Comparison of ENCODE assay signal across 39 cellular contexts in the genomic region with DNA sequence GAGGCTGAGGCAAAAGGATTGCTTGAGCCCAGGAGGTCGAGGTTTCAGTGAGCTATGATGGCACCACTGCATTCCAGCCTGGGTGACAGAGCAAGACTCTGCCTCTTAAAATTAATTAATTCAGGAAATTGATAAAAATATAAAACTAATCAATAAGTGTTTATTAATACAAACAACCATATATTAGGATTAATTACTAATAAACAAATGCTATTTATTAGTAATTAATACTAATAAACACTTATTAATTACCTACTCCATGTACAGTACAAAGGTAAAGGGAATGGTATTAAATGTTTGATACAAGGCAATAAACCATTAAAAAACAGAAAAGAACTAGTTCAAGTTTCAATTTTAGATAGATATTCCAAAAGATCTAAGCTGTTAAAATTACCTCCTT.
"Had no signal": no experiment of that assay in that cellular context is flagged by ENCODE, and none has a peak within 500 bp of the region (broad histone marks: within the 10 kb centered on the region; RNA-seq: fewer than 3 reads in every experiment).

No MANE protein-coding gene starts in this region.

- H3K9me3 Mint-ChIP-seq: activated naive CD4-positive, alpha-beta T cell treated with anti-CD3 and anti-CD28 coated beads for 36 hours; activated naive CD4-positive, alpha-beta T cell treated with anti-CD3 and anti-CD28 coated beads, Interleukin-2, amount 10 ng/mL, durations not matched to agents 7 days and 5 days; activated naive CD4-positive, alpha-beta T cell treated with anti-CD3 and anti-CD28 coated beads, Interleukin-2, amount 50 U/mL, for 24 hours; activated naive CD4-positive, alpha-beta T cell treated with anti-CD3 and anti-CD28 coated beads, Interleukin-2, amount 50 U/mL, for 72 hours; activated naive CD8-positive, alpha-beta T cell treated with anti-CD3 and anti-CD28 coated beads for 36 hours; activated naive CD8-positive, alpha-beta T cell treated with anti-CD3 and anti-CD28 coated beads, Interleukin-2, amount 10 ng/mL, durations not matched to agents 7 days and 5 days; activated naive CD8-positive, alpha-beta T cell treated with anti-CD3 and anti-CD28 coated beads, Interleukin-2, amount 50 U/mL, for 24 hours; activated T-cell treated with anti-CD3 and anti-CD28 coated beads, Interleukin-2, amount 50 U/mL, for 24 hours; activated T-cell treated with anti-CD3 and anti-CD28 coated beads, Interleukin-2, amount 50 U/mL, for 4 hours; activated T-cell treated with anti-CD3 and anti-CD28 coated beads, Interleukin-2, amount 50 U/mL, for 72 hours; activated T-helper 1 cell treated with anti-CD3 and anti-CD28 coated beads, Interleukin-12 subunit alpha, Interleukin-12 subunit beta, Interleukin-2, Interleukin-4 antibody, amounts not matched to agents 30 ng/mL and 10 ng/mL and 1 ng/mL, durations not matched to agents 14 hours and 24 hours and 36 hours; activated T-helper 17 cell treated with anti-CD3 and anti-CD28 coated beads, Interleukin-2, amount 50 U/mL, for 72 hours; brain; central memory CD8-positive, alpha-beta T cell had no signal

- H3K27me3 ChIP-seq: adrenal gland, ascending aorta, body of pancreas, brain microvascular endothelial cell, breast epithelium, cardiac muscle cell had no signal

- ATAC-seq: activated naive CD4-positive, alpha-beta T cell treated with anti-CD3 and anti-CD28 coated beads, Interleukin-2, amount 50 U/mL, for 72 hours; activated naive CD8-positive, alpha-beta T cell treated with anti-CD3 and anti-CD28 coated beads, Interleukin-2, amount 50 U/mL, for 24 hours; activated T-cell treated with anti-CD3 and anti-CD28 coated beads, Interleukin-2, amount 50 U/mL, for 4 hours; activated T-cell treated with anti-CD3 and anti-CD28 coated beads, Interleukin-2, amount 50 U/mL, for 72 hours; activated T-helper 17 cell treated with anti-CD3 and anti-CD28 coated beads, Interleukin-2, amount 50 U/mL, for 72 hours; body of pancreas had no signal

- H3K4me1 Mint-ChIP-seq: activated naive CD4-positive, alpha-beta T cell treated with anti-CD3 and anti-CD28 coated beads, Interleukin-2, amount 50 U/mL, for 24 hours; activated naive CD8-positive, alpha-beta T cell treated with anti-CD3 and anti-CD28 coated beads for 36 hours; activated naive CD8-positive, alpha-beta T cell treated with anti-CD3 and anti-CD28 coated beads, Interleukin-2, amount 10 ng/mL, durations not matched to agents 7 days and 5 days; activated naive CD8-positive, alpha-beta T cell treated with anti-CD3 and anti-CD28 coated beads, Interleukin-2, amount 50 U/mL, for 24 hours; activated T-helper 17 cell treated with anti-CD3 and anti-CD28 coated beads, Interleukin-2, amount 50 U/mL, for 72 hours; brain; central memory CD8-positive, alpha-beta T cell had no signal

- H3K9me3 ChIP-seq: adrenal gland, ascending aorta, body of pancreas, breast epithelium had no signal

- H3K4me1 ChIP-seq: adrenal gland, ascending aorta, body of pancreas, breast epithelium had no signal

- H3K27me3 Mint-ChIP-seq: activated naive CD4-positive, alpha-beta T cell treated with anti-CD3 and anti-CD28 coated beads, Interleukin-2, amount 10 ng/mL, durations not matched to agents 7 days and 5 days; activated naive CD4-positive, alpha-beta T cell treated with anti-CD3 and anti-CD28 coated beads, Interleukin-2, amount 50 U/mL, for 24 hours; activated naive CD8-positive, alpha-beta T cell; activated naive CD8-positive, alpha-beta T cell treated with anti-CD3 and anti-CD28 coated beads for 36 hours; activated naive CD8-positive, alpha-beta T cell treated with anti-CD3 and anti-CD28 coated beads, Interleukin-2, amount 10 ng/mL, durations not matched to agents 7 days and 5 days; activated naive CD8-positive, alpha-beta T cell treated with anti-CD3 and anti-CD28 coated beads, Interleukin-2, amount 50 U/mL, for 24 hours; activated T-cell treated with anti-CD3 and anti-CD28 coated beads, Interleukin-2, amount 50 U/mL, for 24 hours; activated T-helper 17 cell treated with anti-CD3 and anti-CD28 coated beads, Interleukin-2, amount 50 U/mL, for 72 hours; brain; central memory CD8-positive, alpha-beta T cell had no signal

- H3K36me3 ChIP-seq: adrenal gland, breast epithelium had no signal

- H3K4me3 Mint-ChIP-seq: activated naive CD4-positive, alpha-beta T cell treated with anti-CD3 and anti-CD28 coated beads for 36 hours; activated naive CD4-positive, alpha-beta T cell treated with anti-CD3 and anti-CD28 coated beads, Interleukin-2, amount 10 ng/mL, durations not matched to agents 7 days and 5 days; activated naive CD4-positive, alpha-beta T cell treated with anti-CD3 and anti-CD28 coated beads, Interleukin-2, amount 50 U/mL, for 24 hours; activated naive CD8-positive, alpha-beta T cell; activated naive CD8-positive, alpha-beta T cell treated with anti-CD3 and anti-CD28 coated beads for 36 hours; activated naive CD8-positive, alpha-beta T cell treated with anti-CD3 and anti-CD28 coated beads, Interleukin-2, amount 10 ng/mL, durations not matched to agents 7 days and 5 days; activated naive CD8-positive, alpha-beta T cell treated with anti-CD3 and anti-CD28 coated beads, Interleukin-2, amount 50 U/mL, for 24 hours; activated T-cell treated with anti-CD3 and anti-CD28 coated beads, Interleukin-2, amount 50 U/mL, for 24 hours; activated T-cell treated with anti-CD3 and anti-CD28 coated beads, Interleukin-2, amount 50 U/mL, for 4 hours; activated T-cell treated with anti-CD3 and anti-CD28 coated beads, Interleukin-2, amount 50 U/mL, for 72 hours; activated T-helper 1 cell treated with anti-CD3 and anti-CD28 coated beads, Interleukin-12 subunit alpha, Interleukin-12 subunit beta, Interleukin-2, Interleukin-4 antibody, amounts not matched to agents 30 ng/mL and 10 ng/mL and 1 ng/mL, durations not matched to agents 14 hours and 24 hours and 36 hours; activated T-helper 17 cell treated with anti-CD3 and anti-CD28 coated beads, Interleukin-2, amount 50 U/mL, for 72 hours; brain; central memory CD8-positive, alpha-beta T cell had no signal

- H3K27ac Mint-ChIP-seq: activated naive CD4-positive, alpha-beta T cell treated with anti-CD3 and anti-CD28 coated beads for 36 hours; activated naive CD4-positive, alpha-beta T cell treated with anti-CD3 and anti-CD28 coated beads, Interleukin-2, amount 10 ng/mL, durations not matched to agents 7 days and 5 days; activated naive CD4-positive, alpha-beta T cell treated with anti-CD3 and anti-CD28 coated beads, Interleukin-2, amount 50 U/mL, for 24 hours; activated naive CD4-positive, alpha-beta T cell treated with anti-CD3 and anti-CD28 coated beads, Interleukin-2, amount 50 U/mL, for 72 hours; activated naive CD8-positive, alpha-beta T cell; activated naive CD8-positive, alpha-beta T cell treated with anti-CD3 and anti-CD28 coated beads for 36 hours; activated naive CD8-positive, alpha-beta T cell treated with anti-CD3 and anti-CD28 coated beads, Interleukin-2, amount 10 ng/mL, durations not matched to agents 7 days and 5 days; activated naive CD8-positive, alpha-beta T cell treated with anti-CD3 and anti-CD28 coated beads, Interleukin-2, amount 50 U/mL, for 24 hours; activated T-cell treated with anti-CD3 and anti-CD28 coated beads, Interleukin-2, amount 50 U/mL, for 24 hours; activated T-cell treated with anti-CD3 and anti-CD28 coated beads, Interleukin-2, amount 50 U/mL, for 72 hours; activated T-helper 1 cell treated with anti-CD3 and anti-CD28 coated beads, Interleukin-12 subunit alpha, Interleukin-12 subunit beta, Interleukin-2, Interleukin-4 antibody, amounts not matched to agents 30 ng/mL and 10 ng/mL and 1 ng/mL, durations not matched to agents 14 hours and 24 hours and 36 hours; activated T-helper 17 cell treated with anti-CD3 and anti-CD28 coated beads, Interleukin-2, amount 50 U/mL, for 72 hours; brain had no signal

- FAIRE-seq: astrocyte, bronchial epithelial cell, colon had no signal

- H3K36me3 Mint-ChIP-seq: activated naive CD4-positive, alpha-beta T cell treated with anti-CD3 and anti-CD28 coated beads, Interleukin-2, amount 50 U/mL, for 72 hours had no signal

- H3K4me3 ChIP-seq: adrenal gland, ascending aorta, body of pancreas, breast epithelium, cardiac muscle cell had no signal

- H3K27ac ChIP-seq: adrenal gland, ascending aorta, body of pancreas, brain microvascular endothelial cell, breast epithelium, cardiac muscle cell had no signal

- DNase-seq: activated effector memory CD4-positive, alpha-beta T cell treated with anti-CD3 and anti-CD28 coated beads, Interleukin-2, amount 50 U/mL, for 16 hours; activated effector memory CD4-positive, alpha-beta T cell treated with Interleukin-2 at 50 U/mL for 16 hours; activated gamma-delta T cell; activated gamma-delta T cell treated with Interleukin-2 at 50 U/mL for 16 hours; activated naive CD4-positive, alpha-beta T cell; activated naive CD4-positive, alpha-beta T cell treated with anti-CD3 and anti-CD28 coated beads for 36 hours; activated naive CD4-positive, alpha-beta T cell treated with anti-CD3 and anti-CD28 coated beads, Interleukin-2, amount 10 ng/mL, durations not matched to agents 7 days and 5 days; activated naive CD4-positive, alpha-beta T cell treated with anti-CD3 and anti-CD28 coated beads, Interleukin-2, amount 50 U/mL, for 16 hours; activated naive CD4-positive, alpha-beta T cell treated with Interleukin-2 at 50 U/mL for 16 hours; activated naive CD8-positive, alpha-beta T cell treated with anti-CD3 and anti-CD28 coated beads for 36 hours; activated naive CD8-positive, alpha-beta T cell treated with anti-CD3 and anti-CD28 coated beads, Interleukin-2, amount 10 ng/mL, durations not matched to agents 7 days and 5 days; activated naive CD8-positive, alpha-beta T cell treated with anti-CD3 and anti-CD28 coated beads, Interleukin-2, amount 50 U/mL, for 24 hours; activated T-cell treated with anti-CD3 and anti-CD28 coated beads, Interleukin-2, amount 50 U/mL, for 24 hours; activated T-cell treated with anti-CD3 and anti-CD28 coated beads, Interleukin-2, amount 50 U/mL, for 4 hours; activated T-cell treated with anti-CD3 and anti-CD28 coated beads, Interleukin-2, amount 50 U/mL, for 48 hours; activated T-cell treated with anti-CD3 and anti-CD28 coated beads, Interleukin-2, amount 50 U/mL, for 72 hours; adrenal gland; amniotic stem cell; amygdala; anterior cingulate cortex; aorta; body of pancreas; brain microvascular endothelial cell; caudate nucleus; central memory CD4-positive, alpha-beta T cell; cerebellar nuclear complex had no signal
